ENCODE assay signal across 15 cellular contexts in the genomic region with DNA sequence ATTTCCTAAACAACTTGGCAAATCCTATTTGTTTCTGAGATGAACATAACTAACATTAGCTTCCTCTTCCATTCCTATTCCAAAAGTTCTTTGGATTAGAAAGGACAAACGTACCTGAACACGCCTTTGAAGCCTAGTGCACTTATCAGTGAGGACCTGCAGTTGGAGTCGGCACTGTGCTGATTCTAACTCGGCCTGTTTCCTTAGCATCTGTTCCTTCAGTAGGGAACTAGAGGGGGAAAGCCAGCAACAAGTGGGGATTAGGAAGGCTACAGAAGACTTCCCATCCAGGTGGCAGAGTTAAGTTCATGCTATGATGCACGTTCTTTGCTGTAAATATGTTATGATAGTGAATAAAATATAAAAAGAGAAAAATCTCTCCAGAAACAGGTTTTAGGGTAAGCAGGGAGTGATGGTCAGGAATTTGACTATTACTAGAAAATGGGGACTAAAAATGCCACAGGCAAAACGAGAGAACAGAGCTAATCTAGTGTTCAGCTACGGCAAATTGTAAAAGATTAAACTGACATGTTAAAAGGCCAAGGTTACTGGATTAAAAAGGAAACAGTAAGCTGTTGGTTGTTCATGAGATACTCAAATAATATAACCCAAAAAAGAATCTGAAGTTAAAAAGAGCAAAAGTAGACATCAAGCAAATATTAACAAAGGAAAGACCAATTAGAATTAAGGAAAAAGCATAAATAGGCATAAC. TPM values are rescaled to one million over a fixed set of nuclear protein-coding genes. Genes with fewer than 3 reads are reported as not detected.
DNase-seq lines count a peak whose midpoint lies in the region; ATAC-seq, FAIRE-seq and TF ChIP-seq lines count a peak whose summit lies in the region.
"Had no signal": no experiment of that assay in that cellular context is flagged by ENCODE, and none has a peak within 500 bp of the region (broad histone marks: within the 10 kb centered on the region; RNA-seq: fewer than 3 reads in every experiment).

No MANE protein-coding gene starts in this region.

- H3K36me3 ChIP-seq in HepG2 (replicated peaks in 1 of 2; ENCODE audit: control insufficient read depth in 1 of 2, insufficient read depth in 2 of 2, low read length in 2 of 2), result peaks cover 13 to 73% of the 10 kb centered on the region in 2 experiments

- no peaks in the 10 kb centered on the region for H3K4me1 Mint-ChIP-seq in activated naive CD8-positive, alpha-beta T cell treated with anti-CD3 and anti-CD28 coated beads, Interleukin-2, amount 10 ng/mL, durations not matched to agents 7 days and 5 days
- H3K4me1 Mint-ChIP-seq in activated naive CD8-positive, alpha-beta T cell treated with anti-CD3 and anti-CD28 coated beads for 36 hours, result no peaks in the 10 kb centered on the region
- H3K4me1 Mint-ChIP-seq in T-helper 17 cell, result no peaks in the 10 kb centered on the region

- TF ChIP-seq EP300 in HepG2 (IDR thresholded peaks at IDR 0.05; ENCODE audit: low read depth in 2 of 2, low read length in 2 of 2) (no peak), HepG2 (CRISPR knock-in tag; IDR thresholded peaks at IDR 0.05; ENCODE audit: borderline replicate concordance) (no peak)

- no peak overlapping the region for H3K4me2 ChIP-seq in HepG2 (ENCODE audit: low read depth, low read length)

- H3K27ac Mint-ChIP-seq in activated naive CD8-positive, alpha-beta T cell treated with anti-CD3 and anti-CD28 coated beads, Interleukin-2, amount 10 ng/mL, durations not matched to agents 7 days and 5 days, result peak overlapping the region; percentile 6
- H3K27ac Mint-ChIP-seq in activated naive CD8-positive, alpha-beta T cell treated with anti-CD3 and anti-CD28 coated beads for 36 hours, result no peak overlapping the region
- H3K27ac Mint-ChIP-seq in T-helper 17 cell, result peak overlapping the region; percentile 62

- peaks cover 17% of the 10 kb centered on the region for H3K36me3 Mint-ChIP-seq in activated naive CD8-positive, alpha-beta T cell treated with anti-CD3 and anti-CD28 coated beads, Interleukin-2, amount 10 ng/mL, durations not matched to agents 7 days and 5 days
- H3K36me3 Mint-ChIP-seq in activated naive CD8-positive, alpha-beta T cell treated with anti-CD3 and anti-CD28 coated beads for 36 hours, result peaks cover 22% of the 10 kb centered on the region
- peaks cover 2% of the 10 kb centered on the region for H3K36me3 Mint-ChIP-seq in T-helper 17 cell (ENCODE audit: low read depth)

- in situ Hi-C loops in HepG2 (cut with HindIII; ENCODE audit: extremely low pct_ligation_motif_present, low pct_unique_long_range_greater_than_20kb), result no loop called here

- H3K27me3 ChIP-seq in HepG2 (ENCODE audit: control insufficient read depth in 1 of 2, insufficient read depth in 2 of 2, low read length in 2 of 2), result no peaks in the 10 kb centered on the region

- H3K4me1 ChIP-seq in HepG2 (ENCODE audit: insufficient read depth, low read length), result peaks cover 51% of the 10 kb centered on the region

- FAIRE-seq in HepG2 (lab: Jason Lieb, UNC) (no peak), HTR-8/SVneo (lab: Jason Lieb, UNC) (no peak)
- FAIRE-seq: H54 had no signal

- no peaks in the 10 kb centered on the region for H4K20me1 ChIP-seq in HepG2 (ENCODE audit: insufficient read depth, low read length)

- peak overlapping the region; percentile 15 for H3K27ac ChIP-seq in HepG2 (ENCODE audit: extremely low read length, insufficient read depth, low read length)
- H3K27ac ChIP-seq: C4-2B had no signal

- H2AFZ ChIP-seq in HepG2 (ENCODE audit: low read length), result no peak overlapping the region

- H3K79me2 ChIP-seq in HepG2 (ENCODE audit: insufficient read depth, low read length), result no peaks in the 10 kb centered on the region

- H3K9me3 Mint-ChIP-seq in activated naive CD8-positive, alpha-beta T cell treated with anti-CD3 and anti-CD28 coated beads, Interleukin-2, amount 10 ng/mL, durations not matched to agents 7 days and 5 days, result no peaks in the 10 kb centered on the region
- H3K9me3 Mint-ChIP-seq in activated naive CD8-positive, alpha-beta T cell treated with anti-CD3 and anti-CD28 coated beads for 36 hours, result no peaks in the 10 kb centered on the region

- TF ChIP-seq POLR2A in HepG2 (IDR thresholded peaks at IDR 0.05; ENCODE audit: insufficient read depth in 1 of 2, low read depth in 2 of 2, low read length in 2 of 2), result no peak

- TF ChIP-seq RAD21 in HepG2 (CRISPR knock-in tag; IDR thresholded peaks at IDR 0.05), result no peak

- DNase-seq in activated naive CD8-positive, alpha-beta T cell treated with anti-CD3 and anti-CD28 coated beads, Interleukin-2, amount 10 ng/mL, durations not matched to agents 7 days and 5 days, result no peak
- DNase-seq in activated naive CD8-positive, alpha-beta T cell treated with anti-CD3 and anti-CD28 coated beads for 36 hours, result no peak
- DNase-seq in T-helper 17 cell (no peak), HepG2 (ENCODE audit: low spot score) (no peak), AG08396 (ENCODE audit: low spot score) (no peak), HTR-8/SVneo (ENCODE audit: insufficient read length, low spot score) (no peak), iPS-NIHi11 (ENCODE audit: low spot score) (no peak)
- DNase-seq: NCI-H187; NCI-H69; NK-92 treated with Interleukin-12 subunit alpha and Interleukin-12 subunit beta, amount 100 ng/mL, for 24 hours; OCI-M1; RPMI8226; SIG-M5 had no signal

- WGBS in HepG2 (ENCODE audit: low lambda C conversion rate), result 77% methylated on average over 7 of the region's 7 CpGs

- CTCF ChIA-PET in HepG2 (lab: Yijun Ruan, JAX; ENCODE audit: low intra/inter-chr PET ratio, low total read pairs), result no interaction called here

- intact Hi-C loops in HepG2 (cut with micrococcal nuclease; ENCODE audit: unreplicated experiment), result no loop called here

- H3K9ac ChIP-seq in HepG2 (ENCODE audit: insufficient read depth, low read depth, low read length), result no peak overlapping the region

- no peaks in the 10 kb centered on the region for H3K9me3 ChIP-seq in T-helper 17 cell (ENCODE audit: control insufficient read depth, low read length, poor library complexity, severe bottlenecking)
- H3K9me3 ChIP-seq in HepG2 (ENCODE audit: low read length), result no peaks in the 10 kb centered on the region

- no peak for ATAC-seq in activated naive CD8-positive, alpha-beta T cell treated with anti-CD3 and anti-CD28 coated beads, Interleukin-2, amount 10 ng/mL, durations not matched to agents 7 days and 5 days (ENCODE audit: low read depth)
- ATAC-seq in T-helper 17 cell (no peak), HepG2 (no peak)

- no peak overlapping the region for H3K4me3 Mint-ChIP-seq in activated naive CD8-positive, alpha-beta T cell treated with anti-CD3 and anti-CD28 coated beads, Interleukin-2, amount 10 ng/mL, durations not matched to agents 7 days and 5 days
- no peak overlapping the region for H3K4me3 Mint-ChIP-seq in activated naive CD8-positive, alpha-beta T cell treated with anti-CD3 and anti-CD28 coated beads for 36 hours
- no peak overlapping the region for H3K4me3 Mint-ChIP-seq in T-helper 17 cell

- BruUV-seq in HepG2 (replicated peaks; lab: Mats Ljungman, UMichigan), result no TSS peak

- TF ChIP-seq CTCF in HepG2 (CRISPR knock-in tag; IDR thresholded peaks at IDR 0.05), result no peak

- no peaks in the 10 kb centered on the region for H3K27me3 Mint-ChIP-seq in activated naive CD8-positive, alpha-beta T cell treated with anti-CD3 and anti-CD28 coated beads, Interleukin-2, amount 10 ng/mL, durations not matched to agents 7 days and 5 days
- no peaks in the 10 kb centered on the region for H3K27me3 Mint-ChIP-seq in activated naive CD8-positive, alpha-beta T cell treated with anti-CD3 and anti-CD28 coated beads for 36 hours
- no peaks in the 10 kb centered on the region for H3K27me3 Mint-ChIP-seq in T-helper 17 cell

- H3K4me3 ChIP-seq in HepG2 (replicated peaks in 1 of 3; ENCODE audit: insufficient read depth in 1 of 3, low read depth in 2 of 3, low read length in 3 of 3), result no peak overlapping the region

- POLR2A ChIA-PET in activated naive CD8-positive, alpha-beta T cell treated with anti-CD3 and anti-CD28 coated beads, Interleukin-2, amount 10 ng/mL, durations not matched to agents 7 days and 5 days (lab: Charles Lee), result interaction anchor here (2.0 kb wide), 1 partner anchor 10 kb away, joined by 5 read pairs; no protein-coding TSS in a partner anchor
- POLR2A ChIA-PET in HepG2 (lab: Yijun Ruan, JAX), result interaction anchor here (0.7 kb wide), 1 partner anchor 31 kb away, joined by 3 read pairs; a partner anchor contains a TSS

RNA-seq across cellular contexts. Expression of a gene that starts 28.8 kb away (rescaled TPM):
- total RNA-seq in activated naive CD8-positive, alpha-beta T cell treated with anti-CD3 and anti-CD28 coated beads, Interleukin-2, amount 10 ng/mL, durations not matched to agents 7 days and 5 days, result 100 to 1,000 TPM; 110 to 119 TPM
- 100 to 1,000 TPM; 128 to 134 TPM for total RNA-seq in activated naive CD8-positive, alpha-beta T cell treated with anti-CD3 and anti-CD28 coated beads for 36 hours
- total RNA-seq in T-helper 17 cell (10 to 100 TPM; 34.2 to 61.2 TPM), HepG2 (2016; rRNA removed; fragmentation: Illumina TruSeq; extraction: Trizol) (62.6 and 87.6 TPM in 2 replicates)
- total RNA-seq in HepG2 (2016; cell fraction: cytosol; rRNA removed; fragmentation: Illumina TruSeq; extraction: Trizol; ENCODE audit: low read depth), result 19.3 and 20.6 TPM in 2 replicates
- total RNA-seq in HepG2 (2016; cell fraction: insoluble cytoplasmic fraction; rRNA removed; fragmentation: Illumina TruSeq; extraction: Trizol), result 60.6 and 87.5 TPM in 2 replicates
- 41.5 and 48.1 TPM in 2 replicates for total RNA-seq in HepG2 (2016; cell fraction: membrane; rRNA removed; fragmentation: Illumina TruSeq; extraction: Trizol)
- 46.9 and 59.2 TPM in 2 replicates for total RNA-seq in HepG2 (2016; cell fraction: nucleus; rRNA removed; fragmentation: Illumina TruSeq; extraction: Trizol)
- polyA plus RNA-seq in HepG2 (2011; rRNA removed), result 21.3 and 23.4 TPM in 2 replicates
- 16.2 and 18.8 TPM in 2 replicates for polyA plus RNA-seq in HepG2 (2011; cell fraction: cytosol; rRNA removed)
- polyA plus RNA-seq in HepG2 (2011; cell fraction: nucleus; rRNA removed), result 18.6 and 22.2 TPM in 2 replicates
- polyA plus RNA-seq in HepG2 (2012), result 14.4 and 18.7 TPM in 2 replicates
- 3.8 and 4.2 TPM in 2 replicates for polyA plus RNA-seq in HepG2 (2016; cell fraction: cytosol; fragmentation: Illumina TruSeq; extraction: Trizol; ENCODE audit: low read depth)
- 57.4 and 60.0 TPM in 2 replicates for polyA plus RNA-seq in HepG2 (2016; cell fraction: insoluble cytoplasmic fraction; fragmentation: Illumina TruSeq; extraction: Trizol; ENCODE audit: low read depth)
- polyA plus RNA-seq in HepG2 (2016; cell fraction: membrane; fragmentation: Illumina TruSeq; extraction: Trizol; ENCODE audit: low read depth), result 12.4 and 12.8 TPM in 2 replicates
- 42.1 and 46.7 TPM in 2 replicates for polyA plus RNA-seq in HepG2 (2016; cell fraction: nucleus; fragmentation: Illumina TruSeq; extraction: Trizol; ENCODE audit: insufficient read depth, low read depth)
- polyA minus RNA-seq in HepG2 (2011; rRNA and poly(A)+ RNA removed; ENCODE audit: low replicate concordance), result 98.9 and 270 TPM in 2 replicates
- polyA minus RNA-seq in HepG2 (2011; cell fraction: cytosol; rRNA and poly(A)+ RNA removed), result 21.9 and 24.1 TPM in 2 replicates
- polyA minus RNA-seq in HepG2 (2011; cell fraction: nucleus; rRNA and poly(A)+ RNA removed), result 55.6 and 62.2 TPM in 2 replicates

RNA-seq across cellular contexts. Expression of a gene that starts 31.0 kb away (rescaled TPM):
- 100 to 1,000 TPM; 118 to 120 TPM for total RNA-seq in activated naive CD8-positive, alpha-beta T cell treated with anti-CD3 and anti-CD28 coated beads, Interleukin-2, amount 10 ng/mL, durations not matched to agents 7 days and 5 days
- 10 to 100 TPM; 58.7 to 60.8 TPM for total RNA-seq in activated naive CD8-positive, alpha-beta T cell treated with anti-CD3 and anti-CD28 coated beads for 36 hours
- total RNA-seq in T-helper 17 cell (100 to 1,000 TPM; 166 to 180 TPM), HepG2 (2016; rRNA removed; fragmentation: Illumina TruSeq; extraction: Trizol) (46.1 and 87.7 TPM in 2 replicates)
- 26.8 and 36.0 TPM in 2 replicates for total RNA-seq in HepG2 (2016; cell fraction: cytosol; rRNA removed; fragmentation: Illumina TruSeq; extraction: Trizol; ENCODE audit: low read depth)
- total RNA-seq in HepG2 (2016; cell fraction: insoluble cytoplasmic fraction; rRNA removed; fragmentation: Illumina TruSeq; extraction: Trizol), result 38.4 and 88.5 TPM in 2 replicates
- total RNA-seq in HepG2 (2016; cell fraction: membrane; rRNA removed; fragmentation: Illumina TruSeq; extraction: Trizol), result 19.9 and 23.0 TPM in 2 replicates
- total RNA-seq in HepG2 (2016; cell fraction: nucleus; rRNA removed; fragmentation: Illumina TruSeq; extraction: Trizol), result 101 and 124 TPM in 2 replicates
- polyA plus RNA-seq in HepG2 (2011; rRNA removed), result 128 and 141 TPM in 2 replicates
- 92.4 and 107 TPM in 2 replicates for polyA plus RNA-seq in HepG2 (2011; cell fraction: cytosol; rRNA removed)
- polyA plus RNA-seq in HepG2 (2011; cell fraction: nucleus; rRNA removed), result 89.7 and 89.9 TPM in 2 replicates
- polyA plus RNA-seq in HepG2 (2012), result 121 and 125 TPM in 2 replicates
- polyA plus RNA-seq in HepG2 (2016; cell fraction: cytosol; fragmentation: Illumina TruSeq; extraction: Trizol; ENCODE audit: low read depth), result 3.6 and 3.9 TPM in 2 replicates
- polyA plus RNA-seq in HepG2 (2016; cell fraction: insoluble cytoplasmic fraction; fragmentation: Illumina TruSeq; extraction: Trizol; ENCODE audit: low read depth), result 28.4 and 32.8 TPM in 2 replicates
- polyA plus RNA-seq in HepG2 (2016; cell fraction: membrane; fragmentation: Illumina TruSeq; extraction: Trizol; ENCODE audit: low read depth), result 6.2 and 7.9 TPM in 2 replicates
- 114 and 118 TPM in 2 replicates for polyA plus RNA-seq in HepG2 (2016; cell fraction: nucleus; fragmentation: Illumina TruSeq; extraction: Trizol; ENCODE audit: insufficient read depth, low read depth)
- polyA minus RNA-seq in HepG2 (2011; rRNA and poly(A)+ RNA removed; ENCODE audit: low replicate concordance), result 52.8 and 189 TPM in 2 replicates
- 122 and 148 TPM in 2 replicates for polyA minus RNA-seq in HepG2 (2011; cell fraction: cytosol; rRNA and poly(A)+ RNA removed)
- 119 and 159 TPM in 2 replicates for polyA minus RNA-seq in HepG2 (2011; cell fraction: nucleus; rRNA and poly(A)+ RNA removed)
